ENCODE assay signal across 8 cellular contexts in genomic region chr12:46430340-46430948, GRCh38. TPM values are rescaled to one million over a fixed set of nuclear protein-coding genes. Genes with fewer than 3 reads are reported as not detected.
A peak's percentile ranks its signal among the peaks of the same experiment; 100 is the strongest.
DNase-seq lines count a peak whose midpoint lies in the region; ATAC-seq lines count a peak whose summit lies in the region.

No MANE protein-coding gene starts in this region.

- no peak overlapping the region for H3K14ac ChIP-seq in mesenchymal stem cell (ENCODE audit: low read length in 2 of 2)

- H3K4me1 ChIP-seq in mesenchymal stem cell (ENCODE audit: control insufficient read depth, insufficient read depth, low read depth, low read length), result peaks cover 2% of the 10 kb centered on the region

- peaks cover 2% of the 10 kb centered on the region for H3K79me1 ChIP-seq in mesenchymal stem cell (replicated peaks; ENCODE audit: low read length, poor library complexity, severe bottlenecking)

- no peak overlapping the region for H3K18ac ChIP-seq in mesenchymal stem cell (ENCODE audit: low read depth in 1 of 2, low read length in 2 of 2)

- H4K8ac ChIP-seq in mesenchymal stem cell (ENCODE audit: low read length), result no peak overlapping the region

- ATAC-seq in GM18498 (IDR thresholded peaks at IDR 0.05; ENCODE audit: unreplicated experiment) (no peak), HG03045 (IDR thresholded peaks at IDR 0.05; ENCODE audit: unreplicated experiment) (no peak), HG02623 (IDR thresholded peaks at IDR 0.05; ENCODE audit: unreplicated experiment) (no peak)

- CTCF ChIA-PET in activated CD4-positive, alpha-beta T cell treated with anti-CD3 and anti-CD28 coated beads, Interleukin-2, amount 10 ng/mL, durations not matched to agents 7 days and 5 days (lab: Charles Lee), result interaction anchor here (0.6 kb wide), 1 partner anchor 8 kb away, joined by 3 read pairs; no protein-coding TSS in a partner anchor

- H3K9me3 ChIP-seq in mesenchymal stem cell (ENCODE audit: control insufficient read depth, low read length), result no peaks in the 10 kb centered on the region

- H3K27me3 ChIP-seq in mesenchymal stem cell (ENCODE audit: control insufficient read depth in 1 of 2, insufficient read depth in 1 of 2, low read length in 2 of 2), result no peaks in the 10 kb centered on the region

- H3K4me3 Mint-ChIP-seq in activated CD4-positive, alpha-beta T cell treated with anti-CD3 and anti-CD28 coated beads, Interleukin-2, amount 10 ng/mL, durations not matched to agents 7 days and 5 days, result no peak overlapping the region

- H2AFZ ChIP-seq in mesenchymal stem cell (ENCODE audit: low read depth, low read length), result no peak overlapping the region

- H3K36me3 Mint-ChIP-seq in activated CD4-positive, alpha-beta T cell treated with anti-CD3 and anti-CD28 coated beads, Interleukin-2, amount 10 ng/mL, durations not matched to agents 7 days and 5 days (ENCODE audit: low read depth), result peaks cover 24% of the 10 kb centered on the region

- no peak overlapping the region for H4K91ac ChIP-seq in mesenchymal stem cell (ENCODE audit: low read length)

- no peak overlapping the region for H2BK120ac ChIP-seq in mesenchymal stem cell (ENCODE audit: low read depth, low read length)

- no peak overlapping the region for H3K4ac ChIP-seq in mesenchymal stem cell (ENCODE audit: low read depth in 1 of 2, low read length in 2 of 2)

- peak overlapping the region; percentile 67 for H3K9ac ChIP-seq in mesenchymal stem cell (ENCODE audit: low read length)

- H3K4me2 ChIP-seq in mesenchymal stem cell (ENCODE audit: low read length, poor library complexity, severe bottlenecking), result no peak overlapping the region

- no peaks in the 10 kb centered on the region for H3K36me3 ChIP-seq in mesenchymal stem cell (ENCODE audit: control insufficient read depth in 1 of 2, insufficient read depth in 2 of 2, low read depth in 1 of 2, low read length in 2 of 2)

- WGBS in mesenchymal stem cell, result 10% methylated on average over 2 of the region's 2 CpGs

- H3K4me3 ChIP-seq in mesenchymal stem cell (ENCODE audit: insufficient read depth in 1 of 2, low read depth in 1 of 2, low read length in 2 of 2), result peak overlapping the region in 1 of 2 experiments; percentile 26

- peak overlapping the region; percentile 33 for H3K27ac Mint-ChIP-seq in activated CD4-positive, alpha-beta T cell treated with anti-CD3 and anti-CD28 coated beads, Interleukin-2, amount 10 ng/mL, durations not matched to agents 7 days and 5 days

- no peak overlapping the region for H3K23ac ChIP-seq in mesenchymal stem cell (ENCODE audit: low read length in 2 of 2)

- H2BK15ac ChIP-seq in mesenchymal stem cell (ENCODE audit: low read depth, poor library complexity, severe bottlenecking), result no peak overlapping the region

- H3K4me1 Mint-ChIP-seq in activated CD4-positive, alpha-beta T cell treated with anti-CD3 and anti-CD28 coated beads, Interleukin-2, amount 10 ng/mL, durations not matched to agents 7 days and 5 days, result peaks cover 20% of the 10 kb centered on the region

- no peaks in the 10 kb centered on the region for H3K27me3 Mint-ChIP-seq in activated CD4-positive, alpha-beta T cell treated with anti-CD3 and anti-CD28 coated beads, Interleukin-2, amount 10 ng/mL, durations not matched to agents 7 days and 5 days

- no peak overlapping the region for H2BK5ac ChIP-seq in mesenchymal stem cell (ENCODE audit: low read depth, low read length, poor library complexity, severe bottlenecking)

- POLR2A ChIA-PET in activated CD4-positive, alpha-beta T cell treated with anti-CD3 and anti-CD28 coated beads, Interleukin-2, amount 10 ng/mL, durations not matched to agents 7 days and 5 days (lab: Charles Lee), result interaction anchor here (1.0 kb wide), 1 partner anchor 93 kb away, joined by 14 read pairs; no protein-coding TSS in a partner anchor

- no peak overlapping the region for H2BK12ac ChIP-seq in mesenchymal stem cell (ENCODE audit: low read length in 2 of 2)

- H2AK5ac ChIP-seq in mesenchymal stem cell (ENCODE audit: low read length, severe bottlenecking), result no peak overlapping the region

- H3K27ac ChIP-seq in mesenchymal stem cell (ENCODE audit: low read length, poor library complexity, severe bottlenecking), result peak overlapping the region; percentile 79

- peak; percentile 30 for DNase-seq in activated CD4-positive, alpha-beta T cell treated with anti-CD3 and anti-CD28 coated beads, Interleukin-2, amount 10 ng/mL, durations not matched to agents 7 days and 5 days
- DNase-seq in activated CD4-positive, alpha-beta T cell treated with anti-CD3 and anti-CD28 coated beads, Interleukin-2, amount 50 U/mL, for 1 hour, result no peak
- DNase-seq in NCI-H1930 (lab: John Stamatoyannopoulos, UW) (peak; percentile 57 to 84), mesenchymal stem cell (peak; percentile 79)
- DNase-seq in central memory CD4-positive, alpha-beta T cell, result peak; percentile 7

- peaks cover 4% of the 10 kb centered on the region for H3K9me3 Mint-ChIP-seq in activated CD4-positive, alpha-beta T cell treated with anti-CD3 and anti-CD28 coated beads, Interleukin-2, amount 10 ng/mL, durations not matched to agents 7 days and 5 days

RNA-seq across cellular contexts. Expression of gene SLC38A2, which starts 57.9 kb away (rescaled TPM):
- 100 to 1,000 TPM; 216 to 283 TPM for total RNA-seq in activated CD4-positive, alpha-beta T cell treated with anti-CD3 and anti-CD28 coated beads, Interleukin-2, amount 10 ng/mL, durations not matched to agents 7 days and 5 days
- 438 TPM for polyA plus RNA-seq in mesenchymal stem cell (2013, experiment 1 of 2)
- 429 TPM for polyA plus RNA-seq in mesenchymal stem cell (2013, experiment 2 of 2)
